12 cellular contexts compared by ENCODE assay signal in genomic region chr12:81078469-81079196, GRCh38. TPM values are rescaled to one million over a fixed set of nuclear protein-coding genes. Genes with fewer than 3 reads are reported as not detected.
DNase-seq lines count a peak whose midpoint lies in the region; ATAC-seq, FAIRE-seq and TF ChIP-seq lines count a peak whose summit lies in the region.
"Had no signal": no experiment of that assay in that cellular context is flagged by ENCODE, and none has a peak within 500 bp of the region (broad histone marks: within the 10 kb centered on the region; RNA-seq: fewer than 3 reads in every experiment).

No MANE protein-coding gene starts in this region.

- no peak for TF ChIP-seq CTCF in fibroblast of pulmonary artery (IDR thresholded peaks at IDR 0.05; ENCODE audit: low read length, missing control alignments)

- H3K4me3 ChIP-seq in fibroblast of pulmonary artery (replicated peaks; ENCODE audit: low read depth, low read length), result peak overlapping the region; percentile 49
- peak overlapping the region; percentile 67 to 76 for H3K4me3 ChIP-seq in muscle layer of duodenum (ENCODE audit: low read depth in 1 of 2, low read length in 2 of 2)
- H3K4me3 ChIP-seq: BLaER1, HAP-1 had no signal

- H3K27me3 ChIP-seq in muscle layer of duodenum (ENCODE audit: low read depth, low read length), result no peaks in the 10 kb centered on the region
- H3K27me3 ChIP-seq: BLaER1 had no signal

- H3K9me3 ChIP-seq in muscle layer of duodenum (ENCODE audit: control insufficient read depth in 1 of 2, low read length in 2 of 2), result no peaks in the 10 kb centered on the region
- H3K9me3 ChIP-seq: HAP-1 had no signal

- peak overlapping the region; percentile 68 for H3K27ac ChIP-seq in muscle layer of duodenum (ENCODE audit: low read length)
- H3K27ac ChIP-seq: BLaER1 had no signal

- H3K36me3 ChIP-seq in muscle layer of duodenum (ENCODE audit: control insufficient read depth in 1 of 2, insufficient read depth in 2 of 2, low read length in 2 of 2), result no peaks in the 10 kb centered on the region
- H3K36me3 ChIP-seq: BLaER1, HAP-1 had no signal

- peak; percentile 5 for DNase-seq in A172 (ENCODE audit: low spot score)
- peak; percentile 20 for DNase-seq in NCI-H510A (lab: John Stamatoyannopoulos, UW)
- DNase-seq in fibroblast of pulmonary artery (ENCODE audit: low read depth), result peak; percentile 64
- no peak for DNase-seq in GM12892 (ENCODE audit: insufficient read length)
- no peak for DNase-seq in RPMI8226
- DNase-seq in activated gamma-delta T cell (lab: John Stamatoyannopoulos, UW), result no peak
- DNase-seq: SHP77 treated with DMSO at 0.1 percent for 48 hours had no signal

- ATAC-seq in GM19455 (IDR thresholded peaks at IDR 0.05; ENCODE audit: unreplicated experiment), result no peak

- no peak for FAIRE-seq in GM12892 (lab: Jason Lieb, UNC)
- FAIRE-seq: colon had no signal

- TF ChIP-seq POLR2A in GM12892 (IDR thresholded peaks at IDR 0.05; ENCODE audit: low read depth, low read length), result no peak

- H3K4me1 ChIP-seq in muscle layer of duodenum (ENCODE audit: control insufficient read depth in 1 of 2, insufficient read depth in 2 of 2, low read length in 2 of 2), result no peaks in the 10 kb centered on the region
- H3K4me1 ChIP-seq: BLaER1 had no signal

RNA-seq across cellular contexts. Expression of gene ACSS3, which starts 0.8 kb away (rescaled TPM):
- total RNA-seq in A172 (2014; rRNA removed; shearing (Covaris generic)), result not detected in 2 replicates
- polyA plus RNA-seq in GM12892 (2012; ENCODE audit: missing spikeins), result not detected

Comparison
In these comparisons a context has a peak if more than half of its experiments do, and no peak if none do; other contexts are left out.
1. DNase-seq: peak in A172 (single experiment), NCI-H510A (single experiment) and fibroblast of pulmonary artery (single experiment); none in GM12892 (single experiment), RPMI8226 (single experiment) and activated gamma-delta T cell (single experiment).